ENCODE assay signal across 8 cellular contexts in the genomic region with DNA sequence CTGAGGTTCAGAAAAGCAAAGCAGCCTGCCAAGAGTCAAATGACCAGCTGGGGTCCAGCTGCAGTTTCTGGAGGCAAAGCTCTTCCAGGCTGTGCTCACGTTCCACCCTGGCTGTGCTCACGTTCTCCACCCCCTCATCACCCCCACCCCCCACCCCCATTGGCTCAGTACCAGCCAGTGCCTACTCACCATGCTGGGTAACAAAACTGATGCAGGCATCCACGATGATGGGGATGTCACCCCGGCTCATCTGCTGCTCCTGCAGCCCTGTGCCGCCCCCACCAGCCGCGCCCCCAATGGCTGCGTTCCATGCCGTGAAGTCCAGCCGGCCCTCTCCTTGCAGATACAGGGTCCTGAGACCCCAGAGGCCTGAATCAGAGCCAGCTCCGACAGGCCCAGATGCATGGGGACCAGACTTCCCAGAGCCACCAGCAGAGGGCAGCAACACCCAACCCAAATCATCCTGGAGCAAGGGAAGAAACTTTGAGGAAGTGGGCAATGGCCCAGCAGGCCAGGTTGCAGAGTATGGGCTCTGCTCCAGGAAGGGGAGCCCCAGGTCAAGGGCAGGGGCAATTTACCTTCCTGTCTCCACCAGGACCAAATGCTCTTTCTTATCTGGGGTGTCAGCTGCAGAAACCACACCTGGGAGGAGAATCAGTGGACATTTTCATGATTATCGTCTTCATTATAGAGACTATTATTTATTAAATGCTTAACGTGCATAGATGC. TPM values are rescaled to one million over a fixed set of nuclear protein-coding genes. Genes with fewer than 3 reads are reported as not detected.
DNase-seq lines count a peak whose midpoint lies in the region; ATAC-seq, FAIRE-seq and TF ChIP-seq lines count a peak whose summit lies in the region.

No MANE protein-coding gene starts in this region.

- CTCF ChIA-PET in A673 (lab: Charles Lee) = interaction anchor here (0.6 to 2.2 kb wide), 6 partner anchors 9 to 326 kb away, joined by 3 to 13 read pairs (median 5); a partner anchor contains a TSS
- CTCF ChIA-PET in WTC11 (lab: Charles Lee) = interaction anchor here (0.6 to 2.0 kb wide), 35 partner anchors 8 to 347 kb away, joined by 3 to 26 read pairs (median 4); a partner anchor contains a TSS

- intact Hi-C loops in A673 (cut with micrococcal nuclease; ENCODE audit: unreplicated experiment) (loop anchor here (2.0 to 5.0 kb wide), 2 partner anchors 296 to 477 kb away; no protein-coding TSS in a partner anchor), left colon (cut with DNase I, micrococcal nuclease) (no loop called here)

- peaks cover 11% of the 10 kb centered on the region for H3K4me1 Mint-ChIP-seq in WTC11

- peak; percentile 77 for DNase-seq in A673 (ENCODE audit: low spot score)
- DNase-seq in GM12892 (ENCODE audit: insufficient read length) = peak; percentile 77
- DNase-seq in NCI-H2029 (lab: John Stamatoyannopoulos, UW) = peak; percentile 69
- DNase-seq in WTC11 (ENCODE audit: low spot score) = peak; percentile 88
- peak; percentile 55 for DNase-seq in bronchial epithelial cell (ENCODE audit: low read depth)
- DNase-seq in left colon = peak; percentile 74 to 87
- peak; percentile 61 to 64 for DNase-seq in stimulated activated CD4-positive, alpha-beta T cell treated with anti-CD3 and anti-CD28 coated beads, Interleukin-4, amount 100 ng/mL, for 48 hours (ENCODE audit: low read depth in 2 of 2)

- BruUV-seq in A673 (replicated peaks; lab: Mats Ljungman, UMichigan) = no TSS peak

- no peaks in the 10 kb centered on the region for H3K27me3 Mint-ChIP-seq in WTC11 (ENCODE audit: low read depth)

- TF ChIP-seq CTCF in A673 (conservative IDR thresholded peaks at IDR 0.05; ENCODE audit: low read depth, low read length) (peak; percentile 92), WTC11 (IDR thresholded peaks at IDR 0.05) (peak; percentile 92), bronchial epithelial cell (IDR thresholded peaks at IDR 0.05; ENCODE audit: insufficient read depth, low read length, severe bottlenecking) (peak; percentile 91)

- H3K36me3 ChIP-seq in A673 (ENCODE audit: insufficient read depth, low read length, poor library complexity, severe bottlenecking) = no peaks in the 10 kb centered on the region
- peaks cover 5% of the 10 kb centered on the region for H3K36me3 ChIP-seq in bronchial epithelial cell (ENCODE audit: control insufficient read depth, insufficient read depth, low read length)

- H3K27me3 ChIP-seq in A673 (replicated peaks; ENCODE audit: insufficient read depth, low read depth, low read length, poor library complexity) (no peaks in the 10 kb centered on the region), bronchial epithelial cell (ENCODE audit: control insufficient read depth, insufficient read depth, low read length) (no peaks in the 10 kb centered on the region)

- H3K4me3 Mint-ChIP-seq in WTC11 = no peak overlapping the region

- H3K4me3 ChIP-seq in A673 (ENCODE audit: low read depth, low read length, poor library complexity, severe bottlenecking) (no peak overlapping the region), bronchial epithelial cell (ENCODE audit: low read depth, low read length) (no peak overlapping the region)

- no peak for TF ChIP-seq POLR2A in GM12892 (IDR thresholded peaks at IDR 0.05; ENCODE audit: low read depth, low read length)

- H3K4me1 ChIP-seq in A673 (ENCODE audit: insufficient read depth, low read length, poor library complexity, severe bottlenecking) = peaks cover 3% of the 10 kb centered on the region

- no peak overlapping the region for H3K27ac Mint-ChIP-seq in WTC11

- ATAC-seq in HG02798 (IDR thresholded peaks at IDR 0.05; ENCODE audit: poor library complexity, unreplicated experiment) = peak; percentile 91
- peak; percentile 95 for ATAC-seq in WTC11
- ATAC-seq in left colon = peak; percentile 96

- FAIRE-seq in GM12892 (lab: Jason Lieb, UNC) (peak; percentile 71), bronchial epithelial cell (lab: Jason Lieb, UNC) (no peak)

- POLR2A ChIA-PET in A673 (lab: Charles Lee; ENCODE audit: low non-redundant PET) (no interaction called here), WTC11 (lab: Charles Lee) (interaction anchor here (1.0 to 1.3 kb wide), 2 partner anchors 46 to 259 kb away, joined by 3 read pairs; a partner anchor contains a TSS)

- no peak overlapping the region for H3K27ac ChIP-seq in A673 (ENCODE audit: low read depth, low read length, poor library complexity, severe bottlenecking)

- H3K9me3 ChIP-seq in A673 (ENCODE audit: low read depth, low read length, poor library complexity, severe bottlenecking) = no peaks in the 10 kb centered on the region

- H3K9me3 Mint-ChIP-seq in WTC11 = no peaks in the 10 kb centered on the region

- peaks cover 45% of the 10 kb centered on the region for H3K36me3 Mint-ChIP-seq in WTC11

TF ChIP-seq in WTC11, 78 proteins besides CTCF, POLR2A, EP300 and RAD21:
- TF ChIP-seq ZNF121 (CRISPR knock-in tag; IDR thresholded peaks at IDR 0.05) = peak; percentile 26; the same call in 1 of the 2 replicates
- no peak for TF ChIP-seq ZNF317 (CRISPR knock-in tag; IDR thresholded peaks at IDR 0.05; ENCODE audit: borderline replicate concordance, low read depth)
- peak; percentile 51; the same call in 1 of the 2 replicates for TF ChIP-seq ETV6 (CRISPR knock-in tag; IDR thresholded peaks at IDR 0.05)
- TF ChIP-seq SP1 (CRISPR knock-in tag; conservative IDR thresholded peaks at IDR 0.05) = 0 out of 2 replicates have a peak, but pooled peaks have one; percentile 38
TF ChIP-seq in WTC11: peak in this region for 3.

RNA-seq across cellular contexts. Expression of a gene that starts 13.7 kb away (rescaled TPM):
- total RNA-seq in A673 (2021) (2.3 and 3.9 TPM in 2 replicates), WTC11 (2021) (43.6 to 50.3 TPM (median 44.8 TPM) in 3 replicates), bronchial epithelial cell (14.2 and 17.2 TPM in 2 replicates), left colon (10 to 100 TPM; 15.0 to 19.2 TPM)
- 18.6 TPM for polyA plus RNA-seq in GM12892 (2012; ENCODE audit: missing spikeins)

RNA-seq across cellular contexts. Expression of a gene that starts 17.1 kb away (rescaled TPM):
- total RNA-seq in A673 (2021) (4.1 and 4.6 TPM in 2 replicates), WTC11 (2021) (51.2 to 60.4 TPM (median 53.4 TPM) in 3 replicates), bronchial epithelial cell (3.7 and 4.0 TPM in 2 replicates), left colon (1 to 10 TPM; 5.3 to 7.1 TPM)
- polyA plus RNA-seq in GM12892 (2012; ENCODE audit: missing spikeins) = not detected

RNA-seq across cellular contexts. Expression of a gene that starts 28.1 kb away (rescaled TPM):
- total RNA-seq in A673 (2021) = 4.7 and 6.6 TPM in 2 replicates
- 3.8 TPM for polyA plus RNA-seq in GM12892 (2012; ENCODE audit: missing spikeins)
- total RNA-seq in WTC11 (2021) = 19.3 to 23.8 TPM (median 21.4 TPM) in 3 replicates
- total RNA-seq in bronchial epithelial cell = 14.2 and 16.6 TPM in 2 replicates
- 1 to 10 TPM; 2.9 to 3.5 TPM for total RNA-seq in left colon

RNA-seq across cellular contexts. Expression of a gene that starts 28.2 kb away (rescaled TPM):
- total RNA-seq in A673 (2021) (93.1 and 109 TPM in 2 replicates), WTC11 (2021) (84.7 to 96.2 TPM (median 94.5 TPM) in 3 replicates), bronchial epithelial cell (72.7 and 87.1 TPM in 2 replicates), left colon (10 to 100 TPM; 37.8 to 40.5 TPM)
- 79.2 TPM for polyA plus RNA-seq in GM12892 (2012; ENCODE audit: missing spikeins)

RNA-seq across cellular contexts. Expression of a gene that starts 46.1 kb away (rescaled TPM):
- 105 and 109 TPM in 2 replicates for total RNA-seq in A673 (2021)
- 67.3 TPM for polyA plus RNA-seq in GM12892 (2012; ENCODE audit: missing spikeins)
- total RNA-seq in WTC11 (2021) = 90.9 to 109 TPM (median 96.0 TPM) in 3 replicates
- 48.2 and 57.1 TPM in 2 replicates for total RNA-seq in bronchial epithelial cell
- 100 to 1,000 TPM; 105 to 108 TPM for total RNA-seq in left colon
